ENCODE assay signal across 11 cellular contexts in genomic region chr14:68688872-68689371, GRCh38.
DNase-seq lines count a peak whose midpoint lies in the region; ATAC-seq, FAIRE-seq and TF ChIP-seq lines count a peak whose summit lies in the region.
"Had no signal": no experiment of that assay in that cellular context is flagged by ENCODE, and none has a peak within 500 bp of the region (broad histone marks: within the 10 kb centered on the region; RNA-seq: fewer than 3 reads in every experiment).

No MANE protein-coding gene starts in this region.

- intact Hi-C loops in ovary (cut with DNase I), result loop anchor here in 3 of 4 donors (2.0 to 10.0 kb wide), 4 partner anchors 50 to 96 kb away; no protein-coding TSS in a partner anchor

- no peaks in the 10 kb centered on the region for H3K9me3 ChIP-seq in ovary
- H3K9me3 ChIP-seq: left ventricle myocardium inferior had no signal

- FAIRE-seq in frontal cortex (lab: Jason Lieb, UNC), result no peak

- H3K4me3 ChIP-seq in ovary, result no peak overlapping the region
- H3K4me3 ChIP-seq: left ventricle myocardium inferior had no signal

- H3K27ac ChIP-seq in ovary, result no peak overlapping the region
- H3K27ac ChIP-seq: left ventricle myocardium inferior had no signal

- DNase-seq in DMS79 (lab: John Stamatoyannopoulos, UW) (peak; percentile 19), M059J (ENCODE audit: low read depth) (peak; percentile 45), dedifferentiated amniotic fluid mesenchymal stem cell (ENCODE audit: extremely low spot score) (peak; percentile 74), ovary (peak; percentile 54 to 74 (median 67)), frontal cortex (ENCODE audit: low spot score in 2 of 2) (no peak)
- DNase-seq: activated naive CD8-positive, alpha-beta T cell treated with anti-CD3 and anti-CD28 coated beads, Interleukin-2, amount 10 ng/mL, durations not matched to agents 7 days and 5 days; left ventricle myocardium inferior; OCI-M1 had no signal

- TF ChIP-seq POLR2A in ovary (IDR thresholded peaks at IDR 0.05), result no peak

- TF ChIP-seq CTCF in ovary (IDR thresholded peaks at IDR 0.05), result no peak

- WGBS in ovary, 3 donors, result 13 to 20% (median 19%) methylated on average over 9 of the region's 9 CpGs

- TF ChIP-seq EP300 in ovary (IDR thresholded peaks at IDR 0.05), result no peak

- H3K4me1 ChIP-seq in ovary (ENCODE audit: insufficient read depth), result peaks cover 18% of the 10 kb centered on the region

- no peaks in the 10 kb centered on the region for H3K27me3 ChIP-seq in ovary

- H3K36me3 ChIP-seq in ovary, result no peaks in the 10 kb centered on the region
- H3K36me3 ChIP-seq: left ventricle myocardium inferior had no signal

- no peak for ATAC-seq in GM21786 (IDR thresholded peaks at IDR 0.05; ENCODE audit: unreplicated experiment)
- ATAC-seq in GM18909 (IDR thresholded peaks at IDR 0.05; ENCODE audit: poor library complexity, unreplicated experiment), result no peak
- ATAC-seq in GM18520 (IDR thresholded peaks at IDR 0.05; ENCODE audit: unreplicated experiment), result no peak

Comparison
In these comparisons a context has a peak if more than half of its experiments do, and no peak if none do; other contexts are left out.
1. DNase-seq: peak in DMS79 (single experiment), M059J (single experiment), dedifferentiated amniotic fluid mesenchymal stem cell (single experiment) and ovary (5 of 5); none in frontal cortex (0 of 2).